1 cellular context compared by ENCODE assay signal in genomic region chr11:31810779-31811647, GRCh38.
A peak's percentile ranks its signal among the peaks of the same experiment; 100 is the strongest.
TF ChIP-seq lines count a peak whose summit lies in the region.

TSS of gene PAX6 (minus strand) at chr11:31811322. CDS start at chr11:31806411, 4,911 bp downstream.

TF ChIP-seq in K562, 482 proteins besides CTCF, POLR2A, EP300 and RAD21 (continued from another document and continues in another):
- TF ChIP-seq RBFOX2 (IDR thresholded peaks at IDR 0.05; ENCODE audit: low read depth, low read length) = peak; percentile 81
- TF ChIP-seq NBN (IDR thresholded peaks at IDR 0.05; ENCODE audit: low read depth) = peak; percentile 47; the same call in 1 of the 2 replicates
- no peak for TF ChIP-seq ZNF584 (CRISPR knock-in tag; IDR thresholded peaks at IDR 0.05; ENCODE audit: low read depth)
- peak; percentile 78 to 87 for TF ChIP-seq E2F6 (IDR thresholded peaks at IDR 0.05; ENCODE audit: borderline replicate concordance in 1 of 2, extremely low read depth in 1 of 2, insufficient read depth in 1 of 2, insufficient read length in 1 of 2, low read depth in 1 of 2, low read length in 1 of 2, poor library complexity in 1 of 2, severe bottlenecking in 1 of 2)
- TF ChIP-seq KLF16 (IDR thresholded peaks at IDR 0.05) = 0 out of 2 replicates have a peak, but pooled peaks have one; percentile 31
- no peak for TF ChIP-seq SAFB2 (IDR thresholded peaks at IDR 0.05; ENCODE audit: borderline replicate concordance, low read depth, low read length, severe bottlenecking)
- peak; percentile 88 for TF ChIP-seq GABPB1 (CRISPR knock-in tag; IDR thresholded peaks at IDR 0.05)
- peak; percentile 35; the same call in 1 of the 2 replicates for TF ChIP-seq CREB3L1 (IDR thresholded peaks at IDR 0.05; ENCODE audit: borderline replicate concordance, low read depth)
- TF ChIP-seq PRDM10 (IDR thresholded peaks at IDR 0.05; ENCODE audit: partially characterized antibody) = no peak
- TF ChIP-seq ATF4 (CRISPR knock-in tag; IDR thresholded peaks at IDR 0.05) = peak; percentile 56; the same call in 1 of the 2 replicates
- TF ChIP-seq KDM1A (IDR thresholded peaks at IDR 0.05) = peak; percentile 82 to 83
- TF ChIP-seq E2F4 (CRISPR knock-in tag; IDR thresholded peaks at IDR 0.05; ENCODE audit: low read depth) = peak; percentile 96
- TF ChIP-seq ARNT (IDR thresholded peaks at IDR 0.05) = no peak
- TF ChIP-seq KAT8 (IDR thresholded peaks at IDR 0.05; ENCODE audit: low read depth) = no peak
- TF ChIP-seq MYBL2 (IDR thresholded peaks at IDR 0.05; ENCODE audit: low read depth) = peak; percentile 84
- no peak; the same call in 1 of the 2 replicates for TF ChIP-seq MYBL2 (CRISPR knock-in tag; IDR thresholded peaks at IDR 0.05; ENCODE audit: borderline replicate concordance)
- TF ChIP-seq TEAD4 (IDR thresholded peaks at IDR 0.05; ENCODE audit: low read length) = peak; percentile 51
- no peak for TF ChIP-seq TEAD4 (CRISPR knock-in tag; IDR thresholded peaks at IDR 0.05; ENCODE audit: borderline replicate concordance)
- TF ChIP-seq CBX5 (IDR thresholded peaks at IDR 0.05; ENCODE audit: borderline replicate concordance, low read depth) = 0 out of 2 replicates have a peak, but pooled peaks have one; percentile 16
- TF ChIP-seq ZBTB40 (IDR thresholded peaks at IDR 0.05) = peak; percentile 67; the same call in 1 of the 2 replicates
- no peak for TF ChIP-seq ZBTB40 (CRISPR knock-in tag; IDR thresholded peaks at IDR 0.05)
- TF ChIP-seq EZH2 (IDR thresholded peaks at IDR 0.05; ENCODE audit: borderline replicate concordance, low read depth, low read length) = no peak
- peak; percentile 78 for TF ChIP-seq HDAC2 (IDR thresholded peaks at IDR 0.05)
- TF ChIP-seq TAL1 (IDR thresholded peaks at IDR 0.05) = peak; percentile 36
- 0 out of 2 replicates have a peak, but pooled peaks have one; percentile 11 for TF ChIP-seq HBP1 (CRISPR knock-in tag; IDR thresholded peaks at IDR 0.05)
- no peak for TF ChIP-seq SMAD2 (IDR thresholded peaks at IDR 0.05; ENCODE audit: low read depth, low read length)
- peak; percentile 74 for TF ChIP-seq MAX (CRISPR knock-in tag; IDR thresholded peaks at IDR 0.05)
- no peak for TF ChIP-seq CUX1 (CRISPR knock-in tag; IDR thresholded peaks at IDR 0.05)
- peak; percentile 25 for TF ChIP-seq TAF1 (IDR thresholded peaks at IDR 0.05; ENCODE audit: control insufficient read depth, extremely low read depth, insufficient read depth, low read length, severe bottlenecking)
